Comparison of ENCODE assay signal across 28 cellular contexts in genomic region chr7:72020301-72020700, GRCh38.
"Had no signal": no experiment of that assay in that cellular context is flagged by ENCODE, and none has a peak within 500 bp of the region (broad histone marks: within the 10 kb centered on the region; RNA-seq: fewer than 3 reads in every experiment).

No MANE protein-coding gene starts in this region.

- H3K9me3 ChIP-seq: neutrophil, right lobe of liver, thoracic aorta, thyroid gland, upper lobe of left lung had no signal

- DNase-seq: naive thymus-derived CD4-positive, alpha-beta T cell; natural killer cell; nucleus accumbens; ovary; posterior cingulate gyrus; psoas muscle; right lobe of liver; sigmoid colon; small intestine; stimulated activated CD4-positive, alpha-beta T cell treated with anti-CD3 and anti-CD28 coated beads, Interleukin-15, amount 100 ng/mL, for 24 hours; stimulated activated CD4-positive, alpha-beta T cell treated with anti-CD3 and anti-CD28 coated beads, Interleukin-2, amount 100 ng/mL, for 24 hours; stimulated activated CD4-positive, alpha-beta T cell treated with anti-CD3 and anti-CD28 coated beads, Interleukin-2, amount 100 ng/mL, for 48 hours; stimulated activated CD4-positive, alpha-beta T cell treated with anti-CD3 and anti-CD28 coated beads, Interleukin-4, amount 100 ng/mL, for 24 hours; stimulated activated naive B cell treated with anti-CD40 and anti-IgM and Interleukin-4, amounts not matched to agents 10 μg/mL and 1 μg/mL and 100 μg/mL, for 72 hours; stimulated activated naive CD4-positive, alpha-beta T cell treated with Interleukin-2 at 50 U/mL for 16 hours; stomach; thyroid gland; trophoblast cell; upper lobe of left lung had no signal

- H3K4me1 Mint-ChIP-seq: naive thymus-derived CD4-positive, alpha-beta T cell; natural killer cell; nephron; stimulated activated effector memory CD8-positive, alpha-beta T cell treated with anti-CD3 and anti-CD28 coated beads, Interleukin-12 subunit alpha, Interleukin-12 subunit beta, amount 100 ng/mL, for 72 hours; stimulated activated naive B cell treated with anti-CD40 and anti-IgM and Interleukin-4, amounts not matched to agents 10 μg/mL and 1 μg/mL and 100 μg/mL, for 72 hours had no signal

- H3K27ac Mint-ChIP-seq: naive thymus-derived CD4-positive, alpha-beta T cell; natural killer cell; nephron; progenitor cell of endocrine pancreas; stimulated activated effector memory CD8-positive, alpha-beta T cell treated with anti-CD3 and anti-CD28 coated beads, Interleukin-12 subunit alpha, Interleukin-12 subunit beta, amount 100 ng/mL, for 72 hours; stimulated activated naive B cell treated with anti-CD40 and anti-IgM and Interleukin-4, amounts not matched to agents 10 μg/mL and 1 μg/mL and 100 μg/mL, for 72 hours; stimulated activated naive CD8-positive, alpha-beta T cell treated with anti-CD3 and anti-CD28 coated beads, Interleukin-15, Interleukin-2, amounts not matched to agents 100 ng/mL and 50 ng/mL, for 24 hours had no signal

- H3K36me3 Mint-ChIP-seq: naive thymus-derived CD4-positive, alpha-beta T cell; natural killer cell; stimulated activated effector memory CD8-positive, alpha-beta T cell treated with anti-CD3 and anti-CD28 coated beads, Interleukin-12 subunit alpha, Interleukin-12 subunit beta, amount 100 ng/mL, for 72 hours; stimulated activated naive B cell treated with anti-CD40 and anti-IgM and Interleukin-4, amounts not matched to agents 10 μg/mL and 1 μg/mL and 100 μg/mL, for 72 hours had no signal

- H3K4me3 Mint-ChIP-seq: naive thymus-derived CD4-positive, alpha-beta T cell; natural killer cell; nephron; neural crest cell; stimulated activated effector memory CD8-positive, alpha-beta T cell treated with anti-CD3 and anti-CD28 coated beads, Interleukin-12 subunit alpha, Interleukin-12 subunit beta, amount 100 ng/mL, for 72 hours; stimulated activated naive B cell treated with anti-CD40 and anti-IgM and Interleukin-4, amounts not matched to agents 10 μg/mL and 1 μg/mL and 100 μg/mL, for 72 hours; stimulated activated naive CD8-positive, alpha-beta T cell treated with anti-CD3 and anti-CD28 coated beads, Interleukin-15, Interleukin-2, amounts not matched to agents 100 ng/mL and 50 ng/mL, for 24 hours had no signal

- H3K27me3 Mint-ChIP-seq: naive thymus-derived CD4-positive, alpha-beta T cell; stimulated activated naive B cell treated with anti-CD40 and anti-IgM and Interleukin-4, amounts not matched to agents 10 μg/mL and 1 μg/mL and 100 μg/mL, for 72 hours; stimulated activated naive CD8-positive, alpha-beta T cell treated with anti-CD3 and anti-CD28 coated beads, Interleukin-15, Interleukin-2, amounts not matched to agents 100 ng/mL and 50 ng/mL, for 24 hours had no signal

- ATAC-seq: naive thymus-derived CD4-positive, alpha-beta T cell; natural killer cell; psoas muscle; right lobe of liver; stimulated activated effector memory CD8-positive, alpha-beta T cell treated with anti-CD3 and anti-CD28 coated beads, Interleukin-12 subunit alpha, Interleukin-12 subunit beta, amount 100 ng/mL, for 72 hours; stimulated activated naive B cell treated with anti-CD40 and anti-IgM and Interleukin-4, amounts not matched to agents 10 μg/mL and 1 μg/mL and 100 μg/mL, for 72 hours had no signal

- H3K4me3 ChIP-seq: ovary, psoas muscle, right lobe of liver, sigmoid colon, stomach, thoracic aorta, thyroid gland, tibial nerve, upper lobe of left lung had no signal

- H3K27me3 ChIP-seq: neutrophil, ovary, right lobe of liver, sigmoid colon, stomach, thyroid gland, tibial nerve, upper lobe of left lung had no signal

- H3K36me3 ChIP-seq: neutrophil, ovary, right lobe of liver, sigmoid colon, stomach, thoracic aorta, thyroid gland, tibial nerve, upper lobe of left lung had no signal

- H3K4me1 ChIP-seq: parathyroid adenoma, psoas muscle, right lobe of liver, sigmoid colon, stomach, thyroid gland, tibial nerve, upper lobe of left lung had no signal

- H3K27ac ChIP-seq: neutrophil, ovary, parathyroid adenoma, psoas muscle, right lobe of liver, sigmoid colon, stomach, thoracic aorta, thyroid gland, tibial nerve, upper lobe of left lung had no signal

- H3K9me3 Mint-ChIP-seq: nephron had no signal
